ENCODE assay signal across 17 cellular contexts in genomic region chr5:44887722-44888121, GRCh38.
A peak's percentile ranks its signal among the peaks of the same experiment; 100 is the strongest.
DNase-seq lines count a peak whose midpoint lies in the region; ATAC-seq and TF ChIP-seq lines count a peak whose summit lies in the region.
"Had no signal": no experiment of that assay in that cellular context is flagged by ENCODE, and none has a peak within 500 bp of the region (broad histone marks: within the 10 kb centered on the region; RNA-seq: fewer than 3 reads in every experiment).

No MANE protein-coding gene starts in this region.

- CTCF ChIA-PET in Calu3 (lab: Charles Lee) (no interaction called here), HEK293T (lab: Yijun Ruan, JAX) (no interaction called here)

- H3K27ac Mint-ChIP-seq in stimulated activated effector memory CD8-positive, alpha-beta T cell treated with anti-CD3 and anti-CD28 coated beads, Interleukin-12 subunit alpha, Interleukin-12 subunit beta, amount 100 ng/mL, for 72 hours, result no peak overlapping the region
- H3K27ac Mint-ChIP-seq in Calu3 (ENCODE audit: unreplicated experiment), result no peak overlapping the region
- H3K27ac Mint-ChIP-seq: activated CD4-positive, alpha-beta memory T cell treated with anti-CD3 and anti-CD28 coated beads, Interleukin-2, amount 10 ng/mL, durations not matched to agents 7 days and 5 days; activated T-helper 17 cell treated with anti-CD3 and anti-CD28 coated beads, Interleukin-2, amount 50 U/mL, for 72 hours; endodermal cell had no signal

- no peaks in the 10 kb centered on the region for H3K4me1 Mint-ChIP-seq in stimulated activated effector memory CD8-positive, alpha-beta T cell treated with anti-CD3 and anti-CD28 coated beads, Interleukin-12 subunit alpha, Interleukin-12 subunit beta, amount 100 ng/mL, for 72 hours
- H3K4me1 Mint-ChIP-seq in Calu3 (ENCODE audit: low read depth, unreplicated experiment), result no peaks in the 10 kb centered on the region
- H3K4me1 Mint-ChIP-seq: activated T-helper 17 cell treated with anti-CD3 and anti-CD28 coated beads, Interleukin-2, amount 50 U/mL, for 72 hours; endodermal cell had no signal

- no peaks in the 10 kb centered on the region for H3K9me3 Mint-ChIP-seq in stimulated activated effector memory CD8-positive, alpha-beta T cell treated with anti-CD3 and anti-CD28 coated beads, Interleukin-12 subunit alpha, Interleukin-12 subunit beta, amount 100 ng/mL, for 72 hours
- H3K9me3 Mint-ChIP-seq in Calu3 (ENCODE audit: low read depth, unreplicated experiment), result no peaks in the 10 kb centered on the region

- no TSS peak for BruUV-seq in Calu3 (replicated peaks; lab: Mats Ljungman, UMichigan)

- POLR2A ChIA-PET in HEK293T (lab: Yijun Ruan, JAX), result no interaction called here

- intact Hi-C loops in Calu3 (cut with micrococcal nuclease; ENCODE audit: unreplicated experiment), result no loop called here

- H3K36me3 Mint-ChIP-seq in stimulated activated effector memory CD8-positive, alpha-beta T cell treated with anti-CD3 and anti-CD28 coated beads, Interleukin-12 subunit alpha, Interleukin-12 subunit beta, amount 100 ng/mL, for 72 hours, result no peaks in the 10 kb centered on the region
- no peaks in the 10 kb centered on the region for H3K36me3 Mint-ChIP-seq in Calu3 (ENCODE audit: insufficient read depth, unreplicated experiment)

- TF ChIP-seq CTCF in Calu3 (IDR thresholded peaks at IDR 0.05; ENCODE audit: unreplicated experiment), result no peak

- DNase-seq in stimulated activated effector memory CD8-positive, alpha-beta T cell treated with anti-CD3 and anti-CD28 coated beads, Interleukin-12 subunit alpha, Interleukin-12 subunit beta, amount 100 ng/mL, for 72 hours (ENCODE audit: low spot score in 2 of 2), result no peak
- no peak for DNase-seq in Calu3
- no peak for DNase-seq in HEK293T (ENCODE audit: extremely low spot score)
- DNase-seq: activated CD4-positive, alpha-beta memory T cell treated with anti-CD3 and anti-CD28 coated beads, Interleukin-2, amount 10 ng/mL, durations not matched to agents 7 days and 5 days; DMS153; endodermal cell; MG63; NCI-H2029; NCI-H69; sigmoid colon; stimulated activated CD4-positive, alpha-beta T cell treated with anti-CD3 and anti-CD28 coated beads, Interleukin-2, amount 100 ng/mL, for 48 hours; stimulated activated CD8-positive, alpha-beta memory T cell treated with anti-CD3 and anti-CD28 coated beads, Interleukin-4, amount 100 ng/mL, for 48 hours had no signal

- no peak overlapping the region for H3K4me3 Mint-ChIP-seq in stimulated activated effector memory CD8-positive, alpha-beta T cell treated with anti-CD3 and anti-CD28 coated beads, Interleukin-12 subunit alpha, Interleukin-12 subunit beta, amount 100 ng/mL, for 72 hours
- no peak overlapping the region for H3K4me3 Mint-ChIP-seq in Calu3 (ENCODE audit: low read depth, unreplicated experiment)
- H3K4me3 Mint-ChIP-seq: activated CD4-positive, alpha-beta memory T cell treated with anti-CD3 and anti-CD28 coated beads, Interleukin-2, amount 10 ng/mL, durations not matched to agents 7 days and 5 days; activated T-helper 17 cell treated with anti-CD3 and anti-CD28 coated beads, Interleukin-2, amount 50 U/mL, for 72 hours; endodermal cell had no signal

- H3K27me3 Mint-ChIP-seq in Calu3 (ENCODE audit: unreplicated experiment), result no peaks in the 10 kb centered on the region

- peak; percentile 66 for ATAC-seq in GM18907 (IDR thresholded peaks at IDR 0.05; ENCODE audit: unreplicated experiment)
- ATAC-seq in HG02623 (IDR thresholded peaks at IDR 0.05; ENCODE audit: unreplicated experiment), result peak; percentile 43
- ATAC-seq in HG03175 (IDR thresholded peaks at IDR 0.05; ENCODE audit: unreplicated experiment), result peak; percentile 41
- ATAC-seq in stimulated activated effector memory CD8-positive, alpha-beta T cell treated with anti-CD3 and anti-CD28 coated beads, Interleukin-12 subunit alpha, Interleukin-12 subunit beta, amount 100 ng/mL, for 72 hours, result peak; percentile 42
- ATAC-seq in GM21723 (IDR thresholded peaks at IDR 0.05; ENCODE audit: unreplicated experiment), result no peak
- ATAC-seq: activated T-helper 17 cell treated with anti-CD3 and anti-CD28 coated beads, Interleukin-2, amount 50 U/mL, for 72 hours had no signal

TF ChIP-seq in HEK293T, 16 proteins besides CTCF, POLR2A, EP300 and RAD21:
- TF ChIP-seq FOXA1 (IDR thresholded peaks at IDR 0.05) (no peak), FOXM1 (IDR thresholded peaks at IDR 0.05; ENCODE audit: borderline replicate concordance) (no peak), LEF1 (IDR thresholded peaks at IDR 0.05; ENCODE audit: borderline replicate concordance) (no peak)
